19 cellular contexts compared by ENCODE assay signal in the genomic region with DNA sequence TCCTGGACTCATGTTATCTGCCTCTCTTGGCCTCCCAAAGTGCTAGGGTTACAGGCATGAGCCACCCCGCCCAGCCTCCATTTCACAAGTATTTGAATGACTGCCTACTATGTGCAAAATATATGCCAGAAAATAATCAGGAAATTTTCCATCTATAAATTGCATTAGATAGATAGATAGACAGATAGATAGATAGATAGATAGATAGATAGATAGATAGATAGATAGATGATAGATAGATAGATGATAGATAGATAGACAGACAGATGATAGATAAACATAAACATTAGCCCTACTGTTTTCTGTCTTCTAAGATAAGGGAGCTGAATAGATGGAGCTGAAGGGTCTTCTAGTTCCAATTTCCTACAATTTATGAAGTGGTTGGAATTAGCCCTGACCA.
DNase-seq lines count a peak whose midpoint lies in the region; ATAC-seq, FAIRE-seq and TF ChIP-seq lines count a peak whose summit lies in the region.
"Had no signal": no experiment of that assay in that cellular context is flagged by ENCODE, and none has a peak within 500 bp of the region (broad histone marks: within the 10 kb centered on the region; RNA-seq: fewer than 3 reads in every experiment).

No MANE protein-coding gene starts in this region.

- peaks cover 20% of the 10 kb centered on the region for H3F3A ChIP-seq in MM.1S (ENCODE audit: insufficient read depth, low read length)

- H3K36me3 ChIP-seq in MM.1S (replicated peaks; ENCODE audit: insufficient read depth, low read length) (no peaks in the 10 kb centered on the region), thoracic aorta (no peaks in the 10 kb centered on the region), heart left ventricle (no peaks in the 10 kb centered on the region)
- H3K36me3 ChIP-seq: BE2C, esophagus squamous epithelium, gastrocnemius medialis, thyroid gland had no signal

- no peak overlapping the region for H2AFZ ChIP-seq in MM.1S (ENCODE audit: low read length)

- H3K9me3 ChIP-seq in MM.1S (replicated peaks; ENCODE audit: insufficient read depth, low read length), result no peaks in the 10 kb centered on the region
- H3K9me3 ChIP-seq in thoracic aorta, result no peaks in the 10 kb centered on the region
- no peaks in the 10 kb centered on the region for H3K9me3 ChIP-seq in heart left ventricle
- H3K9me3 ChIP-seq: BE2C, esophagus squamous epithelium, gastrocnemius medialis, mucosa of descending colon, thyroid gland had no signal

- peaks cover 5% of the 10 kb centered on the region for H3K4me1 Mint-ChIP-seq in activated T-cell treated with anti-CD3 and anti-CD28 coated beads, Interleukin-2, amount 50 U/mL, for 4 hours (ENCODE audit: low read depth)
- H3K4me1 Mint-ChIP-seq in activated T-cell treated with anti-CD3 and anti-CD28 coated beads, Interleukin-2, amount 50 U/mL, for 24 hours (ENCODE audit: low read depth), result peaks cover 6% of the 10 kb centered on the region

- H3K9me3 Mint-ChIP-seq in activated T-cell treated with anti-CD3 and anti-CD28 coated beads, Interleukin-2, amount 50 U/mL, for 4 hours, result no peaks in the 10 kb centered on the region
- H3K9me3 Mint-ChIP-seq in activated T-cell treated with anti-CD3 and anti-CD28 coated beads, Interleukin-2, amount 50 U/mL, for 24 hours, result no peaks in the 10 kb centered on the region
- H3K9me3 Mint-ChIP-seq: activated naive CD4-positive, alpha-beta T cell treated with anti-CD3 and anti-CD28 coated beads, Interleukin-2, amount 10 ng/mL, durations not matched to agents 7 days and 5 days had no signal

- H3K27ac ChIP-seq in MM.1S (ENCODE audit: low read length) (peak overlapping the region; percentile 81; the same call in 1 of the 2 replicates), thoracic aorta (peak overlapping the region; percentile 90 to 94), heart left ventricle (peak overlapping the region in 1 of 12 donors; percentile 62)
- H3K27ac ChIP-seq: thyroid gland had no signal

- no peak overlapping the region for H3K27ac Mint-ChIP-seq in activated T-cell treated with anti-CD3 and anti-CD28 coated beads, Interleukin-2, amount 50 U/mL, for 24 hours
- H3K27ac Mint-ChIP-seq: activated naive CD4-positive, alpha-beta T cell treated with anti-CD3 and anti-CD28 coated beads, Interleukin-2, amount 10 ng/mL, durations not matched to agents 7 days and 5 days had no signal

- peak overlapping the region; percentile 83; the same call in 1 of the 2 replicates for H3K4me2 ChIP-seq in MM.1S (ENCODE audit: low read depth, low read length)

- H4K20me1 ChIP-seq in MM.1S (ENCODE audit: insufficient read depth, low read length), result no peaks in the 10 kb centered on the region

- H3K4me3 Mint-ChIP-seq in activated T-cell treated with anti-CD3 and anti-CD28 coated beads, Interleukin-2, amount 50 U/mL, for 4 hours, result peak overlapping the region; percentile 45
- no peak overlapping the region for H3K4me3 Mint-ChIP-seq in activated T-cell treated with anti-CD3 and anti-CD28 coated beads, Interleukin-2, amount 50 U/mL, for 24 hours

- H3K4me1 ChIP-seq in MM.1S (ENCODE audit: low read length) (peaks cover 38% of the 10 kb centered on the region), thoracic aorta (ENCODE audit: control insufficient read depth in 1 of 2, low read depth in 2 of 2) (peaks cover 14 to 21% of the 10 kb centered on the region in 2 donors), heart left ventricle (peaks cover 0 to 16% (median 0%) of the 10 kb centered on the region in 12 donors)
- H3K4me1 ChIP-seq: BE2C had no signal

- H3K9ac ChIP-seq in MM.1S (ENCODE audit: low read length), result no peak overlapping the region; the same call in 1 of the 2 replicates

- no peaks in the 10 kb centered on the region for H3K9me2 ChIP-seq in MM.1S (replicated peaks; ENCODE audit: insufficient read depth, low read length)

- no peaks in the 10 kb centered on the region for H3K36me3 Mint-ChIP-seq in activated T-cell treated with anti-CD3 and anti-CD28 coated beads, Interleukin-2, amount 50 U/mL, for 4 hours (ENCODE audit: insufficient read depth)
- no peaks in the 10 kb centered on the region for H3K36me3 Mint-ChIP-seq in activated T-cell treated with anti-CD3 and anti-CD28 coated beads, Interleukin-2, amount 50 U/mL, for 24 hours (ENCODE audit: low read depth)
- H3K36me3 Mint-ChIP-seq: activated naive CD4-positive, alpha-beta T cell treated with anti-CD3 and anti-CD28 coated beads, Interleukin-2, amount 10 ng/mL, durations not matched to agents 7 days and 5 days had no signal

- no peaks in the 10 kb centered on the region for H3K27me3 Mint-ChIP-seq in activated T-cell treated with anti-CD3 and anti-CD28 coated beads, Interleukin-2, amount 50 U/mL, for 4 hours (ENCODE audit: low read depth)
- no peaks in the 10 kb centered on the region for H3K27me3 Mint-ChIP-seq in activated T-cell treated with anti-CD3 and anti-CD28 coated beads, Interleukin-2, amount 50 U/mL, for 24 hours
- H3K27me3 Mint-ChIP-seq: activated naive CD4-positive, alpha-beta T cell treated with anti-CD3 and anti-CD28 coated beads, Interleukin-2, amount 10 ng/mL, durations not matched to agents 7 days and 5 days had no signal

- H3K4me3 ChIP-seq in MM.1S (ENCODE audit: low read length) (no peak overlapping the region), thoracic aorta (no peak overlapping the region), heart left ventricle (no peak overlapping the region)
- H3K4me3 ChIP-seq: mucosa of descending colon, thyroid gland had no signal

- intact Hi-C loops in heart left ventricle (cut with DNase I), result no loop called here

- WGBS in heart left ventricle, 4 donors, result 81 to 86% (median 82%) methylated on average over 1 of the region's 1 CpG

- H3K27me3 ChIP-seq in MM.1S (replicated peaks; ENCODE audit: insufficient read depth, low read length) (no peaks in the 10 kb centered on the region), thoracic aorta (replicated peaks; ENCODE audit: insufficient read depth) (no peaks in the 10 kb centered on the region), heart left ventricle (peaks cover 0 to 4% (median 0%) of the 10 kb centered on the region in 9 donors)
- H3K27me3 ChIP-seq: BE2C, esophagus squamous epithelium, gastrocnemius medialis, thyroid gland had no signal

- no peak for FAIRE-seq in GM12892 (lab: Jason Lieb, UNC)
- FAIRE-seq: A204.1, H1 had no signal

- TF ChIP-seq POLR2A in GM12892 (IDR thresholded peaks at IDR 0.05; ENCODE audit: low read depth, low read length) (no peak), heart left ventricle (IDR thresholded peaks at IDR 0.05) (no peak)

- no peak for TF ChIP-seq CTCF in MM.1S (IDR thresholded peaks at IDR 0.05; ENCODE audit: low read length)
- TF ChIP-seq CTCF in thoracic aorta (IDR thresholded peaks at IDR 0.05), result no peak
- TF ChIP-seq CTCF in heart left ventricle (IDR thresholded peaks at IDR 0.05), result no peak

- no peak for ATAC-seq in activated T-cell treated with anti-CD3 and anti-CD28 coated beads, Interleukin-2, amount 50 U/mL, for 4 hours
- no peak for ATAC-seq in thoracic aorta (ENCODE audit: insufficient number of reproducible peaks, low FRiP score, low read depth)
- no peak for ATAC-seq in heart left ventricle

- no peaks in the 10 kb centered on the region for H3K79me2 ChIP-seq in MM.1S (ENCODE audit: low read length)

- DNase-seq in activated T-cell treated with anti-CD3 and anti-CD28 coated beads, Interleukin-2, amount 50 U/mL, for 4 hours, result no peak
- no peak for DNase-seq in activated T-cell treated with anti-CD3 and anti-CD28 coated beads, Interleukin-2, amount 50 U/mL, for 24 hours
- DNase-seq in MM.1S (no peak), ecto neural progenitor cell (ENCODE audit: low spot score) (peak; percentile 26), thoracic aorta (ENCODE audit: low spot score) (no peak), GM12892 (ENCODE audit: insufficient read length) (no peak), heart left ventricle (no peak), DMS153 (lab: John Stamatoyannopoulos, UW) (no peak)
- DNase-seq: BE2C, esophagus squamous epithelium, gastrocnemius medialis, hypothalamus, islet precursor cell, mucosa of descending colon, NCI-H524, thyroid gland had no signal
